Comparison of ENCODE assay signal across 1 cellular context in the genomic region with DNA sequence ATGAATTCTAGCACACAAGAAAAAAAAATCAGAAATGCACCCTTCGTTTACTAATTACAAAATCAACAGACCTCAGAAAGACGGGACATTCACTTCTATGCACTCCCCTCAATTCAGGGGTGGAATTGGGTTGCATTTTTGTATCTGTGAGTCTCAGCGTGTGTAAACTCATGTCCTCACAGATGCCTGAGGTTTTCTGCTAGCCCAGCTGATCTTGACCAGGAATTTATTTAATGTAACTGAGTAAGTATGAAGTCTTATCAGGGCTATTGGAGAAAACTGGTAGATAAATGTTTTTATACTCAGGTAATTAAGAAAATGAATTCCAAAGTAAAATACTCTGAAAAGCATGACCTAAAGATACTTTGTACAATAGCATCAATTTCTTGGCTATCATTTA.
TF ChIP-seq lines count a peak whose summit lies in the region.

No MANE protein-coding gene starts in this region.

TF ChIP-seq in SK-N-SH, 30 proteins besides CTCF, POLR2A, EP300 and RAD21 (continued from another document):
- no peak for TF ChIP-seq PBX3 (IDR thresholded peaks at IDR 0.05)
- no peak for TF ChIP-seq FOXM1 (IDR thresholded peaks at IDR 0.05; ENCODE audit: low read depth)
- TF ChIP-seq GABPA (IDR thresholded peaks at IDR 0.05; ENCODE audit: low read depth): no peak
- TF ChIP-seq TEAD4 (IDR thresholded peaks at IDR 0.05; ENCODE audit: borderline replicate concordance, insufficient read depth): no peak
- no peak for TF ChIP-seq TCF12 (IDR thresholded peaks at IDR 0.05)
- no peak for TF ChIP-seq TAF1 (IDR thresholded peaks at IDR 0.05; ENCODE audit: borderline replicate concordance, low read depth, low read length)
- TF ChIP-seq CHD2 (IDR thresholded peaks at IDR 0.05; ENCODE audit: low read length, partially characterized antibody): no peak
- TF ChIP-seq JUND (IDR thresholded peaks at IDR 0.05): no peak
- no peak for TF ChIP-seq MAX (IDR thresholded peaks at IDR 0.05; ENCODE audit: low read depth)
- TF ChIP-seq RFX5 (IDR thresholded peaks at IDR 0.05; ENCODE audit: low read length): no peak
- TF ChIP-seq POLR2AphosphoS5 (IDR thresholded peaks at IDR 0.05; ENCODE audit: low read depth, low read length): no peak
- TF ChIP-seq SIN3A (IDR thresholded peaks at IDR 0.05; ENCODE audit: borderline replicate concordance, low read depth, low read length): no peak
- TF ChIP-seq MXI1 (IDR thresholded peaks at IDR 0.05; ENCODE audit: low read depth, low read length): no peak
- TF ChIP-seq IRF3 (IDR thresholded peaks at IDR 0.05; ENCODE audit: low read depth, low read length): no peak
- no peak for TF ChIP-seq NRF1 (IDR thresholded peaks at IDR 0.05; ENCODE audit: low read depth, low read length)
TF ChIP-seq in SK-N-SH: peak in this region for 0.
